1 cellular context compared by ENCODE assay signal in genomic region chr2:172249986-172250385, GRCh38.
TF ChIP-seq lines count a peak whose summit lies in the region.

No MANE protein-coding gene starts in this region.

TF ChIP-seq in H1, 55 proteins besides CTCF, POLR2A, EP300 and RAD21 (continued from another document):
- no peak for TF ChIP-seq NRF1 (IDR thresholded peaks at IDR 0.05; ENCODE audit: low read depth, low read length)
- TF ChIP-seq BCL11A (IDR thresholded peaks at IDR 0.05; ENCODE audit: low read depth in 2 of 2, low read length in 2 of 2), result no peak
- TF ChIP-seq BRCA1 (IDR thresholded peaks at IDR 0.05; ENCODE audit: low read depth, low read length), result no peak
- no peak for TF ChIP-seq CEBPB (IDR thresholded peaks at IDR 0.05; ENCODE audit: low read depth, low read length)
- TF ChIP-seq TAF7 (optimal IDR thresholded peaks at IDR 0.05; ENCODE audit: borderline replicate concordance, low read depth, low read length), result no peak
- no peak for TF ChIP-seq PHF8 (conservative IDR thresholded peaks at IDR 0.05; ENCODE audit: low read depth, low read length)
- TF ChIP-seq EZH2 (IDR thresholded peaks at IDR 0.05; ENCODE audit: low read depth, low read length, severe bottlenecking), result no peak
- no peak for TF ChIP-seq HDAC6 (IDR thresholded peaks at IDR 0.05; ENCODE audit: low read depth, low read length)
TF ChIP-seq in H1: peak in this region for 0.
